Comparison of ENCODE assay signal across 9 cellular contexts in the genomic region with DNA sequence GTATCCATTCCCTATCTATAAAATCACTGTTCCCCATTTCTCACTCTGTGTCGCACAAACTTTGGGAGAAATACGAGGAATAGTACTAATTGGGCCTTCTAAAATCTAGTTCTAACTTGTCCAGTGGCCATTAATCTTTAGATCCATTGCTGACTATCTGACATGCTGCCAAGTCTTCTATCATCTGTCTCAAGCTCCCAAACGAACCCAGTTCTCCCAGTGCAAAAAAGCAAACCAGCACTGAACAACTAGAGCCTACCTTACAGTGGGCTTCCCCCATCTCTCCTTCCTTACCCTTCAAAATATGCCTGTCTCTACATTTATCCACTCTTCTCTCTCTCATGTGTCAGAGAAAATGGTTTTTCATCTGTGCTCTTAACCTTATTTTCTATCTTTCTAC. TPM values are rescaled to one million over a fixed set of nuclear protein-coding genes. Genes with fewer than 3 reads are reported as not detected.
"Had no signal": no experiment of that assay in that cellular context is flagged by ENCODE, and none has a peak within 500 bp of the region (broad histone marks: within the 10 kb centered on the region; RNA-seq: fewer than 3 reads in every experiment).

No MANE protein-coding gene starts in this region.

- H3K36me3 ChIP-seq: HAP-1 had no signal

- H3K27ac ChIP-seq: GM23248 had no signal

- H3K4me1 ChIP-seq: HAP-1 had no signal

- DNase-seq: GM23248, GOT3, H7, KG1 had no signal

- H3K4me3 ChIP-seq: GM23248, HAP-1 had no signal

- H3K4me1 Mint-ChIP-seq: IgD-negative memory B cell had no signal

- ATAC-seq: HCT116 had no signal

- H3K27me3 Mint-ChIP-seq: IgD-negative memory B cell had no signal

- H3K27ac Mint-ChIP-seq: IgD-negative memory B cell had no signal

- H3K4me3 Mint-ChIP-seq: IgD-negative memory B cell had no signal

- H3K9me3 ChIP-seq: HAP-1 had no signal

RNA-seq across cellular contexts. Expression of gene SPINK7, which starts 3.2 kb away (rescaled TPM):
- total RNA-seq: GM23248, H4, H7, HT-29 had no signal

RNA-seq across cellular contexts. Expression of gene SPINK9, which starts 26.3 kb away (rescaled TPM):
- total RNA-seq: GM23248, H4, H7, HT-29 had no signal

RNA-seq across cellular contexts. Expression of gene SPINK13, which starts 40.4 kb away (rescaled TPM):
- total RNA-seq: GM23248, H4, H7, HT-29 had no signal
